7 cellular contexts compared by ENCODE assay signal in the genomic region with DNA sequence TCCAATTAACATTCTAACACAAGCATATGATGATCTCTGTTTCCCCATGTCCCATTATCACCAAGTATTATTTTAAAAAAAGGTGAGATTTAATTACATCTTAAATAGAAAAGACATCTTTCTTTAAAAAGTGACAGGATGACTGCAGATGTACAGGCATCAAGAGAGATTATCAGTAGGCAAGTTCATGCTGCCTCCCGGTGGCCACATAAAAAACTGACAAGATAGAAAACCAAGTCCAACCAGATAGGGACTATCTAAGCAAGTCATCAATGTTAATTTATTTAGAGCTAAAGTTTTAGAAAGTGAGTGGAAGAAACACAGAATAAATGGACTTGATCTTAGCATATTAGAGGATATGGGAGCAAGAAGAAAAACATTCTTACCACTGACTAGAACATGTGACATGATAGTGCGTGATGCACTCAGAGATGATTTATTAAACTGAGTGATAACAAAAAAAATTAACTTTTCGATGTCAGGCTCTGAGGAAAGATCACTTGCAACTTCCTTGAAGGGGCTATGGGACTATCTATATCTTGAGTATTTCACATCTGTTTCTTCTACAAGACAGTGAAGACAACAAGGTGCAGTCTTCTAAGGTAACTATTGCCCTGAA. TPM values are rescaled to one million over a fixed set of nuclear protein-coding genes. Genes with fewer than 3 reads are reported as not detected.
DNase-seq lines count a peak whose midpoint lies in the region; ATAC-seq and TF ChIP-seq lines count a peak whose summit lies in the region.

No MANE protein-coding gene starts in this region.

- H2BK12ac ChIP-seq in mesenchymal stem cell (ENCODE audit: low read length in 2 of 2) = no peak overlapping the region

- no peak overlapping the region for H3K4ac ChIP-seq in mesenchymal stem cell (ENCODE audit: low read depth in 1 of 2, low read length in 2 of 2)

- H3K9me3 ChIP-seq in HEK293 (ENCODE audit: control insufficient read depth, insufficient read depth, low read depth, low read length) = no peaks in the 10 kb centered on the region
- H3K9me3 ChIP-seq in mesenchymal stem cell (ENCODE audit: control insufficient read depth, low read length) = no peaks in the 10 kb centered on the region

- H3K4me3 ChIP-seq in HEK293 (ENCODE audit: low read depth, low read length) (no peak overlapping the region), coronary artery (no peak overlapping the region), mesenchymal stem cell (ENCODE audit: insufficient read depth in 1 of 2, low read depth in 1 of 2, low read length in 2 of 2) (no peak overlapping the region)

- no peak overlapping the region for H3K18ac ChIP-seq in mesenchymal stem cell (ENCODE audit: low read depth in 1 of 2, low read length in 2 of 2)

- peaks cover 3% of the 10 kb centered on the region in 2 experiments for H3K27me3 ChIP-seq in mesenchymal stem cell (ENCODE audit: control insufficient read depth in 1 of 2, insufficient read depth in 1 of 2, low read length in 2 of 2)

- DNase-seq in ELR (ENCODE audit: low read depth) (peak; percentile 3), NCI-H748 (lab: John Stamatoyannopoulos, UW; ENCODE audit: unreplicated experiment) (peak; percentile 45), coronary artery (ENCODE audit: low spot score) (no peak), mesenchymal stem cell (peak; percentile 30), NCI-H2107 (lab: John Stamatoyannopoulos, UW) (no peak)

- H2AK5ac ChIP-seq in mesenchymal stem cell (ENCODE audit: low read length, severe bottlenecking) = no peak overlapping the region

- no peak overlapping the region for H3K9ac ChIP-seq in mesenchymal stem cell (ENCODE audit: low read length)

- no peak overlapping the region for H3K27ac ChIP-seq in HEK293 (ENCODE audit: extremely low read depth, low read depth, low read length)
- no peak overlapping the region for H3K27ac ChIP-seq in coronary artery
- no peak overlapping the region for H3K27ac ChIP-seq in mesenchymal stem cell (ENCODE audit: low read length, poor library complexity, severe bottlenecking)

- H2BK120ac ChIP-seq in mesenchymal stem cell (ENCODE audit: low read depth, low read length) = no peak overlapping the region

- H3K36me3 ChIP-seq in HEK293 (ENCODE audit: control insufficient read depth in 2 of 2, insufficient read depth in 1 of 2, low read length in 2 of 2) = no peaks in the 10 kb centered on the region
- H3K36me3 ChIP-seq in mesenchymal stem cell (ENCODE audit: control insufficient read depth in 1 of 2, insufficient read depth in 2 of 2, low read depth in 1 of 2, low read length in 2 of 2) = no peaks in the 10 kb centered on the region

- H2BK15ac ChIP-seq in mesenchymal stem cell (ENCODE audit: low read depth, poor library complexity, severe bottlenecking) = no peak overlapping the region

- H3K4me1 ChIP-seq in HEK293 (ENCODE audit: control insufficient read depth, insufficient read depth, low read length) (no peaks in the 10 kb centered on the region), mesenchymal stem cell (ENCODE audit: control insufficient read depth, insufficient read depth, low read depth, low read length) (no peaks in the 10 kb centered on the region)

- H2AFZ ChIP-seq in mesenchymal stem cell (ENCODE audit: low read depth, low read length) = no peak overlapping the region

- TF ChIP-seq CTCF in HEK293 (tag by site-specific recombination; IDR thresholded peaks at IDR 0.05) = 0 out of 2 replicates have a peak, but pooled peaks have one; percentile 19
- peak; percentile 26 for TF ChIP-seq CTCF in coronary artery (IDR thresholded peaks at IDR 0.05)

- H3K4me2 ChIP-seq in mesenchymal stem cell (ENCODE audit: low read length, poor library complexity, severe bottlenecking) = no peak overlapping the region

- CTCF ChIA-PET in HEK293 (lab: Yijun Ruan, JAX) = interaction anchor here (0.5 to 5.2 kb wide), 15 partner anchors 8 to 500 kb away, joined by 3 to 35 read pairs (median 3); a partner anchor contains a TSS

- H3K14ac ChIP-seq in mesenchymal stem cell (ENCODE audit: low read length in 2 of 2) = no peak overlapping the region

- no peak overlapping the region for H4K91ac ChIP-seq in mesenchymal stem cell (ENCODE audit: low read length)

- H3K79me1 ChIP-seq in mesenchymal stem cell (replicated peaks; ENCODE audit: low read length, poor library complexity, severe bottlenecking) = no peaks in the 10 kb centered on the region

- no peak overlapping the region for H4K8ac ChIP-seq in mesenchymal stem cell (ENCODE audit: low read length)

- no peak overlapping the region for H2BK5ac ChIP-seq in mesenchymal stem cell (ENCODE audit: low read depth, low read length, poor library complexity, severe bottlenecking)

- ATAC-seq in esophagus mucosa = no peak

- no CpG with 5 or more reads among the region's 3 CpGs for WGBS in mesenchymal stem cell

- no peak overlapping the region for H3K23ac ChIP-seq in mesenchymal stem cell (ENCODE audit: low read length in 2 of 2)

- POLR2A ChIA-PET in HEK293 (lab: Yijun Ruan, JAX) = no interaction called here

TF ChIP-seq in HEK293, 187 proteins besides CTCF, POLR2A, EP300 and RAD21:
- TF ChIP-seq ZNF654 (tag by site-specific recombination; IDR thresholded peaks at IDR 0.05; ENCODE audit: low read depth) = peak; percentile 26
- no peak for TF ChIP-seq ZNF560 (tag by site-specific recombination; IDR thresholded peaks at IDR 0.05; ENCODE audit: borderline replicate concordance)
- TF ChIP-seq SALL2 (tag by site-specific recombination; IDR thresholded peaks at IDR 0.05; ENCODE audit: borderline replicate concordance) = no peak
TF ChIP-seq in HEK293: peak in this region for 1.

RNA-seq across cellular contexts. Expression of a gene that starts 5.4 kb away (rescaled TPM):
- polyA plus RNA-seq in mesenchymal stem cell (2013, experiment 1 of 2) = not detected
- polyA plus RNA-seq in mesenchymal stem cell (2013, experiment 2 of 2) = not detected
- not detected for total RNA-seq in esophagus mucosa

Comparison
In these comparisons a context has a peak if more than half of its experiments do, and no peak if none do; other contexts are left out.
1. DNase-seq: peak in ELR (single experiment), NCI-H748 (single experiment) and mesenchymal stem cell (single experiment); none in coronary artery (single experiment) and NCI-H2107 (single experiment).